Comparison of ENCODE assay signal across 11 cellular contexts in genomic region chr1:20588634-20589225, GRCh38. TPM values are rescaled to one million over a fixed set of nuclear protein-coding genes. Genes with fewer than 3 reads are reported as not detected.
DNase-seq lines count a peak whose midpoint lies in the region; ATAC-seq and TF ChIP-seq lines count a peak whose summit lies in the region.
"Had no signal": no experiment of that assay in that cellular context is flagged by ENCODE, and none has a peak within 500 bp of the region (broad histone marks: within the 10 kb centered on the region; RNA-seq: fewer than 3 reads in every experiment).

TSS of gene CDA (plus strand) at chr1:20589097. CDS start at chr1:20589130, 33 bp downstream.

- no peak for TF ChIP-seq EP300 in suprapubic skin (IDR thresholded peaks at IDR 0.05)

- no peak for ATAC-seq in GM21717 (IDR thresholded peaks at IDR 0.05; ENCODE audit: unreplicated experiment)

- no peak for TF ChIP-seq POLR2A in suprapubic skin (IDR thresholded peaks at IDR 0.05)

- DNase-seq in DMS53 (lab: John Stamatoyannopoulos, UW) = peak; percentile 19
- no peak for DNase-seq in DMS53 treated with DMSO at 0.1 percent for 48 hours (lab: John Stamatoyannopoulos, UW; ENCODE audit: unreplicated experiment)
- DNase-seq in choroid plexus epithelial cell (ENCODE audit: low read depth) = no peak
- peak; percentile 43 for DNase-seq in left kidney (ENCODE audit: low read depth, low spot score)
- DNase-seq in suprapubic skin (ENCODE audit: low spot score in 2 of 2) = no peak
- no peak for DNase-seq in stimulated activated CD4-positive, alpha-beta T cell treated with anti-CD3 and anti-CD28 coated beads, Interleukin-15, amount 100 ng/mL, for 24 hours
- no peak for DNase-seq in putamen (ENCODE audit: low spot score)
- DNase-seq: NCI-H345; stimulated activated CD4-positive, alpha-beta T cell treated with anti-CD3 and anti-CD28 coated beads, Interleukin-2, amount 100 ng/mL, for 48 hours had no signal

- H3K27ac ChIP-seq in suprapubic skin = peak within 1 kb of the TSS; percentile 77
- H3K27ac ChIP-seq: 22Rv1 had no signal

- no peaks in the 10 kb centered on the region for H3K9me3 ChIP-seq in suprapubic skin

- 58% methylated on average over 3 of the region's 11 CpGs for WGBS in suprapubic skin

- peak within 1 kb of the TSS; percentile 34 for H3K4me3 ChIP-seq in choroid plexus epithelial cell (ENCODE audit: low read depth, low read length)
- peak within 1 kb of the TSS; percentile 34 for H3K4me3 ChIP-seq in suprapubic skin

- H3K4me1 ChIP-seq in suprapubic skin = peaks cover 25% of the 10 kb centered on the region

- TF ChIP-seq CTCF in choroid plexus epithelial cell (conservative IDR thresholded peaks at IDR 0.05; ENCODE audit: low read depth, low read length) = no peak
- TF ChIP-seq CTCF in suprapubic skin (IDR thresholded peaks at IDR 0.05) = no peak

- no peaks in the 10 kb centered on the region for H3K36me3 ChIP-seq in suprapubic skin

- peaks cover 38% of the 10 kb centered on the region for H3K27me3 ChIP-seq in suprapubic skin

RNA-seq across cellular contexts. Expression of gene CDA, which starts in this region (rescaled TPM):
- 10 to 100 TPM; 13.1 to 24.2 (median 15.7) TPM for total RNA-seq in suprapubic skin

Comparison
In these comparisons a context has a peak if more than half of its experiments do, and no peak if none do; other contexts are left out.
1. DNase-seq: peak in DMS53 (single experiment) and left kidney (single experiment); none in DMS53 treated with DMSO at 0.1 percent for 48 hours (single experiment), choroid plexus epithelial cell (single experiment), suprapubic skin (0 of 2), stimulated activated CD4-positive, alpha-beta T cell treated with anti-CD3 and anti-CD28 coated beads, Interleukin-15, amount 100 ng/mL, for 24 hours (single experiment) and putamen (single experiment).